ENCODE assay signal across 1 cellular context in the genomic region with DNA sequence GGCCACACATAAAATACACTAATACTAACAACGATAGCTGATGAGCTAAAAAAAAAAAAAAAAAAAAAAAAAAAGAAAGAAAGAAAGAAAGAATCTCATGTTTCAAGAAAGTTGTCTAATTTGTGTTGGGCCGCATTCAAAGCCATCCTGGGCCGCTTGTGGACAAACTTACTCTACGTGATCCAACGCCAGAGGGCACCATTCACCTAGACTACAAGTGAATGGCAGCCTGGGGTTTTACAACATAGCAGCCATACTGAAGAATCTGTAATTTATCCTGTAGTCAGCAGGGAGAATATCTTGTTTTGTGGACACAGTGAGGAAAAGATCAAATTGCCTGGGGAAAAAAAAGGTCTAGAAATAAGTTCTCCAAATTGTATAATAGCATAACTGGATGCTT.
TF ChIP-seq lines count a peak whose summit lies in the region.

No MANE protein-coding gene starts in this region.

TF ChIP-seq in HepG2, 621 proteins besides CTCF, POLR2A, EP300 and RAD21 (continued from another document):
- TF ChIP-seq ZNF18 (CRISPR knock-in tag; IDR thresholded peaks at IDR 0.05; ENCODE audit: insufficient replicate concordance) (no peak), MZF1 (CRISPR knock-in tag; IDR thresholded peaks at IDR 0.05; ENCODE audit: borderline replicate concordance) (no peak), MTA3 (CRISPR knock-in tag; IDR thresholded peaks at IDR 0.05) (no peak), ZNF543 (CRISPR knock-in tag; IDR thresholded peaks at IDR 0.05) (no peak), GPBP1L1 (CRISPR knock-in tag; IDR thresholded peaks at IDR 0.05) (no peak), NR2F2 (IDR thresholded peaks at IDR 0.05; ENCODE audit: borderline replicate concordance, low read depth) (no peak), MEIS1 (CRISPR knock-in tag; IDR thresholded peaks at IDR 0.05; ENCODE audit: borderline replicate concordance) (no peak), ZNF20 (CRISPR knock-in tag; IDR thresholded peaks at IDR 0.05) (no peak), FOXA1 (IDR thresholded peaks at IDR 0.05) (no peak), FOXA1 (CRISPR knock-in tag; IDR thresholded peaks at IDR 0.05) (0 out of 2 replicates have a peak, but pooled peaks have one; percentile 17), ZBTB40 (IDR thresholded peaks at IDR 0.05) (no peak), ZBTB40 (CRISPR knock-in tag; IDR thresholded peaks at IDR 0.05) (no peak), SMC3 (IDR thresholded peaks at IDR 0.05; ENCODE audit: low read length) (peak; percentile 91), TGIF2 (CRISPR knock-in tag; IDR thresholded peaks at IDR 0.05) (no peak), ZNF780A (CRISPR knock-in tag; IDR thresholded peaks at IDR 0.05) (no peak), ZNF232 (CRISPR knock-in tag; IDR thresholded peaks at IDR 0.05; ENCODE audit: borderline replicate concordance) (no peak)
- TF ChIP-seq, protein P1, sequence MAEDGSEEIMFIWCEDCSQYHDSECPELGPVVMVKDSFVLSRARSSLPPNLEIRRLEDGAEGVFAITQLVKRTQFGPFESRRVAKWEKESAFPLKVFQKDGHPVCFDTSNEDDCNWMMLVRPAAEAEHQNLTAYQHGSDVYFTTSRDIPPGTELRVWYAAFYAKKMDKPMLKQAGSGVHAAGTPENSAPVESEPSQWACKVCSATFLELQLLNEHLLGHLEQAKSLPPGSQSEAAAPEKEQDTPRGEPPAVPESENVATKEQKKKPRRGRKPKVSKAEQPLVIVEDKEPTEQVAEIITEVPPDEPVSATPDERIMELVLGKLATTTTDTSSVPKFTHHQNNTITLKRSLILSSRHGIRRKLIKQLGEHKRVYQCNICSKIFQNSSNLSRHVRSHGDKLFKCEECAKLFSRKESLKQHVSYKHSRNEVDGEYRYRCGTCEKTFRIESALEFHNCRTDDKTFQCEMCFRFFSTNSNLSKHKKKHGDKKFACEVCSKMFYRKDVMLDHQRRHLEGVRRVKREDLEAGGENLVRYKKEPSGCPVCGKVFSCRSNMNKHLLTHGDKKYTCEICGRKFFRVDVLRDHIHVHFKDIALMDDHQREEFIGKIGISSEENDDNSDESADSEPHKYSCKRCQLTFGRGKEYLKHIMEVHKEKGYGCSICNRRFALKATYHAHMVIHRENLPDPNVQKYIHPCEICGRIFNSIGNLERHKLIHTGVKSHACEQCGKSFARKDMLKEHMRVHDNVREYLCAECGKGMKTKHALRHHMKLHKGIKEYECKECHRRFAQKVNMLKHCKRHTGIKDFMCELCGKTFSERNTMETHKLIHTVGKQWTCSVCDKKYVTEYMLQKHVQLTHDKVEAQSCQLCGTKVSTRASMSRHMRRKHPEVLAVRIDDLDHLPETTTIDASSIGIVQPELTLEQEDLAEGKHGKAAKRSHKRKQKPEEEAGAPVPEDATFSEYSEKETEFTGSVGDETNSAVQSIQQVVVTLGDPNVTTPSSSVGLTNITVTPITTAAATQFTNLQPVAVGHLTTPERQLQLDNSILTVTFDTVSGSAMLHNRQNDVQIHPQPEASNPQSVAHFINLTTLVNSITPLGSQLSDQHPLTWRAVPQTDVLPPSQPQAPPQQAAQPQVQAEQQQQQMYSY (CRISPR knock-in tag; IDR thresholded peaks at IDR 0.05): no peak
